ENCODE assay signal across 1 cellular context in the genomic region with DNA sequence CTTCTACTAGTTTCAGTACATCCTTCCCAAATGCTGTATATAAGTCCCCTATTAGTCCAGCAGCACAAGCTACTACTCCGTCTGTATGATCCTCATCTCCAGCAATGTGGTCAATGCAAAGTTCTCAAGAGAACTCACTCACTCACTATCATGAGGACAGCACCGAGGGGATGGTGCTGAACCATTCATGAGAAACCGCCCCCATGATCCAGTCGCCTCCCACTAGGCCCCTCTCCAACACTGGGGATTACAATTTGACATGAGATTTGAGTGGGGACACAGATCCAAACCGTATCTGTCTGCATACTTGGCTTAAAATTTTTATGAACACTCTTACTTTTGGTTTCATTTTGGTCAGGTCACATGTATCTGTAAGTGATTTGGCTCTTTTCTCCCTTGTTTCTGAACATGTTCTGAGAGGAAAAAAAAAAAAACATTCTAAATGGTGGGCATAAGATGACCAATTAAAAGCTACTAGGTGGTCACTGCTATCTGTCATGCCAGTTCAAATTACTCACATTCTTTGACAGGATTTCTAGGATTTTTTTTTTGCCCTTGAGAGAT.
A peak's percentile ranks its signal among the peaks of the same experiment; 100 is the strongest.
TF ChIP-seq lines count a peak whose summit lies in the region.

No MANE protein-coding gene starts in this region.

TF ChIP-seq in K562, 482 proteins besides CTCF, POLR2A, EP300 and RAD21 (continued from another document):
- TF ChIP-seq, protein P1, sequence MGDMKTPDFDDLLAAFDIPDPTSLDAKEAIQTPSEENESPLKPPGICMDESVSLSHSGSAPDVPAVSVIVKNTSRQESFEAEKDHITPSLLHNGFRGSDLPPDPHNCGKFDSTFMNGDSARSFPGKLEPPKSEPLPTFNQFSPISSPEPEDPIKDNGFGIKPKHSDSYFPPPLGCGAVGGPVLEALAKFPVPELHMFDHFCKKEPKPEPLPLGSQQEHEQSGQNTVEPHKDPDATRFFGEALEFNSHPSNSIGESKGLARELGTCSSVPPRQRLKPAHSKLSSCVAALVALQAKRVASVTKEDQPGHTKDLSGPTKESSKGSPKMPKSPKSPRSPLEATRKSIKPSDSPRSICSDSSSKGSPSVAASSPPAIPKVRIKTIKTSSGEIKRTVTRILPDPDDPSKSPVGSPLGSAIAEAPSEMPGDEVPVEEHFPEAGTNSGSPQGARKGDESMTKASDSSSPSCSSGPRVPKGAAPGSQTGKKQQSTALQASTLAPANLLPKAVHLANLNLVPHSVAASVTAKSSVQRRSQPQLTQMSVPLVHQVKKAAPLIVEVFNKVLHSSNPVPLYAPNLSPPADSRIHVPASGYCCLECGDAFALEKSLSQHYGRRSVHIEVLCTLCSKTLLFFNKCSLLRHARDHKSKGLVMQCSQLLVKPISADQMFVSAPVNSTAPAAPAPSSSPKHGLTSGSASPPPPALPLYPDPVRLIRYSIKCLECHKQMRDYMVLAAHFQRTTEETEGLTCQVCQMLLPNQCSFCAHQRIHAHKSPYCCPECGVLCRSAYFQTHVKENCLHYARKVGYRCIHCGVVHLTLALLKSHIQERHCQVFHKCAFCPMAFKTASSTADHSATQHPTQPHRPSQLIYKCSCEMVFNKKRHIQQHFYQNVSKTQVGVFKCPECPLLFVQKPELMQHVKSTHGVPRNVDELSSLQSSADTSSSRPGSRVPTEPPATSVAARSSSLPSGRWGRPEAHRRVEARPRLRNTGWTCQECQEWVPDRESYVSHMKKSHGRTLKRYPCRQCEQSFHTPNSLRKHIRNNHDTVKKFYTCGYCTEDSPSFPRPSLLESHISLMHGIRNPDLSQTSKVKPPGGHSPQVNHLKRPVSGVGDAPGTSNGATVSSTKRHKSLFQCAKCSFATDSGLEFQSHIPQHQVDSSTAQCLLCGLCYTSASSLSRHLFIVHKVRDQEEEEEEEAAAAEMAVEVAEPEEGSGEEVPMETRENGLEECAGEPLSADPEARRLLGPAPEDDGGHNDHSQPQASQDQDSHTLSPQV (IDR thresholded peaks at IDR 0.05) = no peak
- TF ChIP-seq, protein P2, sequence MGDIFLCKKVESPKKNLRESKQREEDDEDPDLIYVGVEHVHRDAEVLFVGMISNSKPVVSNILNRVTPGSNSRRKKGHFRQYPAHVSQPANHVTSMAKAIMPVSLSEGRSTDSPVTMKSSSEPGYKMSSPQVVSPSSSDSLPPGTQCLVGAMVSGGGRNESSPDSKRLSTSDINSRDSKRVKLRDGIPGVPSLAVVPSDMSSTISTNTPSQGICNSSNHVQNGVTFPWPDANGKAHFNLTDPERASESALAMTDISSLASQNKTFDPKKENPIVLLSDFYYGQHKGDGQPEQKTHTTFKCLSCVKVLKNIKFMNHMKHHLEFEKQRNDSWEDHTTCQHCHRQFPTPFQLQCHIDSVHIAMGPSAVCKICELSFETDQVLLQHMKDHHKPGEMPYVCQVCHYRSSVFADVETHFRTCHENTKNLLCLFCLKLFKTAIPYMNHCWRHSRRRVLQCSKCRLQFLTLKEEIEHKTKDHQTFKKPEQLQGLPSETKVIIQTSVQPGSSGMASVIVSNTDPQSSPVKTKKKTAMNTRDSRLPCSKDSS (IDR thresholded peaks at IDR 0.05; ENCODE audit: low read depth, partially characterized antibody) = no peak
- TF ChIP-seq PTBP1 (IDR thresholded peaks at IDR 0.05; ENCODE audit: low read depth, low read length) (no peak), RBM34 (IDR thresholded peaks at IDR 0.05; ENCODE audit: borderline replicate concordance, insufficient read depth, low read length) (no peak), L3MBTL2 (IDR thresholded peaks at IDR 0.05) (0 out of 2 replicates have a peak, but pooled peaks have one; percentile 25), ZNF766 (CRISPR knock-in tag; conservative IDR thresholded peaks at IDR 0.05) (no peak), RBM14 (IDR thresholded peaks at IDR 0.05; ENCODE audit: borderline replicate concordance, insufficient read depth, low read depth, low read length) (no peak), GATAD2A (IDR thresholded peaks at IDR 0.05) (no peak; the same call in 1 of the 2 replicates), ZFX (CRISPR knock-in tag; IDR thresholded peaks at IDR 0.05) (no peak), GTF2F1 (IDR thresholded peaks at IDR 0.05; ENCODE audit: low read depth, low read length) (no peak), ELF4 (CRISPR knock-in tag; IDR thresholded peaks at IDR 0.05) (no peak)
- TF ChIP-seq, protein P3, sequence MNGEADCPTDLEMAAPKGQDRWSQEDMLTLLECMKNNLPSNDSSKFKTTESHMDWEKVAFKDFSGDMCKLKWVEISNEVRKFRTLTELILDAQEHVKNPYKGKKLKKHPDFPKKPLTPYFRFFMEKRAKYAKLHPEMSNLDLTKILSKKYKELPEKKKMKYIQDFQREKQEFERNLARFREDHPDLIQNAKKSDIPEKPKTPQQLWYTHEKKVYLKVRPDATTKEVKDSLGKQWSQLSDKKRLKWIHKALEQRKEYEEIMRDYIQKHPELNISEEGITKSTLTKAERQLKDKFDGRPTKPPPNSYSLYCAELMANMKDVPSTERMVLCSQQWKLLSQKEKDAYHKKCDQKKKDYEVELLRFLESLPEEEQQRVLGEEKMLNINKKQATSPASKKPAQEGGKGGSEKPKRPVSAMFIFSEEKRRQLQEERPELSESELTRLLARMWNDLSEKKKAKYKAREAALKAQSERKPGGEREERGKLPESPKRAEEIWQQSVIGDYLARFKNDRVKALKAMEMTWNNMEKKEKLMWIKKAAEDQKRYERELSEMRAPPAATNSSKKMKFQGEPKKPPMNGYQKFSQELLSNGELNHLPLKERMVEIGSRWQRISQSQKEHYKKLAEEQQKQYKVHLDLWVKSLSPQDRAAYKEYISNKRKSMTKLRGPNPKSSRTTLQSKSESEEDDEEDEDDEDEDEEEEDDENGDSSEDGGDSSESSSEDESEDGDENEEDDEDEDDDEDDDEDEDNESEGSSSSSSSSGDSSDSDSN (IDR thresholded peaks at IDR 0.05; ENCODE audit: borderline replicate concordance in 1 of 2, low read depth in 2 of 2, low read length in 2 of 2) = no peak
- TF ChIP-seq, protein P4, sequence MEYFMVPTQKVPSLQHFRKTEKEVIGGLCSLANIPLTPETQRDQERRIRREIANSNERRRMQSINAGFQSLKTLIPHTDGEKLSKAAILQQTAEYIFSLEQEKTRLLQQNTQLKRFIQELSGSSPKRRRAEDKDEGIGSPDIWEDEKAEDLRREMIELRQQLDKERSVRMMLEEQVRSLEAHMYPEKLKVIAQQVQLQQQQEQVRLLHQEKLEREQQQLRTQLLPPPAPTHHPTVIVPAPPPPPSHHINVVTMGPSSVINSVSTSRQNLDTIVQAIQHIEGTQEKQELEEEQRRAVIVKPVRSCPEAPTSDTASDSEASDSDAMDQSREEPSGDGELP (CRISPR knock-in tag; IDR thresholded peaks at IDR 0.05; ENCODE audit: borderline replicate concordance) = no peak
- TF ChIP-seq, protein P5, sequence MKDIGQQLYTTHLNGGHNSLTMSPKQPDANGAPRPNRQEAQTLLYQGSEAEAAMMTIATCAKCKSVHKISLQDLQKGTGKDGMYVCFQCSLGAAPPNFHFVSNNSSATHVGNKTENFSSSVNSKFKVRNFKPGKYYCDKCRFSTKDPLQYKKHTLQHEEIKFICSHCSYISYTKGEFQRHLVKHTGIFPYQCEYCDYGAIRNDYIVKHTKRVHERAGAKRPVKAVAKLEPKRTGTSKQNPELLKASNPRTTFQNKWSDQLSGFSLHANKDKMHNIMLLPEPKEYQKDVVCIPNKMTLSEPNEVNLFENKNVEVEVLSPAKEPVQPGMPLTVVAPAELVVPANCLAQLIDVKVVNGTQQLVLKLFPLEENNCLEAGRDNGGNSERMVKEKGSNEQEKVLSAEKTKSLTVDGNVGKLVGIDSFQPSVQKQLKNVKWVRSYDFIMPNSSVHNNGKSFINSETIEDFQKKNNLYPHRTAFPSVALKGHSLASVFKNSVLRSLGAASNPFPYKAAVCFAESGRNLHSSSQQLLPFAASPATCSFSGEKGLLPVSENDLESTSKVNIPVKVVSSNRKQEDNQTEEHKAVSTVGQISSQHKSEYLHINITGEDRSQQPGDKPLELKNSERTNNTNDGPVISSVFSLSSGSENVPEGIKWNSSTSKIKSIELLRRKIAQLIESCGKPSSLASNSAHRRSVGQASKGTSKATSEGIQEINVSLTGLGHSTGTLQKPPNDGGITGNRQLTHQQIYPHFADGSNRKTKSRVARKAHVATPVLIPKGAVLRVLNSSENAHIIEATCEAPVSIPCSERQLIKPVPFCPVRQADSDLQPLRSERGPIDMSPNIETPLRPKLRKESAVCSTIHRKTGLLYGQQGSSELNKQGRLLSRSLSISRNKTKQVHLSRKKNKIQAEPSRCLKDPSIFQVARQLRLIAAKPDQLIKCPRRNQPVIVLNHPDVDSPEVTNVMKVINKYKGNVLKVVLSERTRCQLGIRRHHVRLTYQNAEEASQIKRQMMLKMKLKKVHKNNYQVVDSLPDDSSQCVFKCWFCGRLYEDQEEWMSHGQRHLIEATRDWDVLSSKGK (CRISPR knock-in tag; IDR thresholded peaks at IDR 0.05) = no peak
- TF ChIP-seq, protein P6, sequence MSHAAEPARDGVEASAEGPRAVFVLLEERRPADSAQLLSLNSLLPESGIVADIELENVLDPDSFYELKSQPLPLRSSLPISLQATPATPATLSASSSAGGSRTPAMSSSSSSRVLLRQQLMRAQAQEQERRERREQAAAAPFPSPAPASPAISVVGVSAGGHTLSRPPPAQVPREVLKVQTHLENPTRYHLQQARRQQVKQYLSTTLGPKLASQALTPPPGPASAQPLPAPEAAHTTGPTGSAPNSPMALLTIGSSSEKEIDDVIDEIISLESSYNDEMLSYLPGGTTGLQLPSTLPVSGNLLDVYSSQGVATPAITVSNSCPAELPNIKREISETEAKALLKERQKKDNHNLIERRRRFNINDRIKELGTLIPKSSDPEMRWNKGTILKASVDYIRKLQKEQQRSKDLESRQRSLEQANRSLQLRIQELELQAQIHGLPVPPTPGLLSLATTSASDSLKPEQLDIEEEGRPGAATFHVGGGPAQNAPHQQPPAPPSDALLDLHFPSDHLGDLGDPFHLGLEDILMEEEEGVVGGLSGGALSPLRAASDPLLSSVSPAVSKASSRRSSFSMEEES (CRISPR knock-in tag; IDR thresholded peaks at IDR 0.05) = no peak
- TF ChIP-seq, protein P7, sequence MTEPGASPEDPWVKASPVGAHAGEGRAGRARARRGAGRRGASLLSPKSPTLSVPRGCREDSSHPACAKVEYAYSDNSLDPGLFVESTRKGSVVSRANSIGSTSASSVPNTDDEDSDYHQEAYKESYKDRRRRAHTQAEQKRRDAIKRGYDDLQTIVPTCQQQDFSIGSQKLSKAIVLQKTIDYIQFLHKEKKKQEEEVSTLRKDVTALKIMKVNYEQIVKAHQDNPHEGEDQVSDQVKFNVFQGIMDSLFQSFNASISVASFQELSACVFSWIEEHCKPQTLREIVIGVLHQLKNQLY (CRISPR knock-in tag; conservative IDR thresholded peaks at IDR 0.05) = no peak
- TF ChIP-seq, protein P8, sequence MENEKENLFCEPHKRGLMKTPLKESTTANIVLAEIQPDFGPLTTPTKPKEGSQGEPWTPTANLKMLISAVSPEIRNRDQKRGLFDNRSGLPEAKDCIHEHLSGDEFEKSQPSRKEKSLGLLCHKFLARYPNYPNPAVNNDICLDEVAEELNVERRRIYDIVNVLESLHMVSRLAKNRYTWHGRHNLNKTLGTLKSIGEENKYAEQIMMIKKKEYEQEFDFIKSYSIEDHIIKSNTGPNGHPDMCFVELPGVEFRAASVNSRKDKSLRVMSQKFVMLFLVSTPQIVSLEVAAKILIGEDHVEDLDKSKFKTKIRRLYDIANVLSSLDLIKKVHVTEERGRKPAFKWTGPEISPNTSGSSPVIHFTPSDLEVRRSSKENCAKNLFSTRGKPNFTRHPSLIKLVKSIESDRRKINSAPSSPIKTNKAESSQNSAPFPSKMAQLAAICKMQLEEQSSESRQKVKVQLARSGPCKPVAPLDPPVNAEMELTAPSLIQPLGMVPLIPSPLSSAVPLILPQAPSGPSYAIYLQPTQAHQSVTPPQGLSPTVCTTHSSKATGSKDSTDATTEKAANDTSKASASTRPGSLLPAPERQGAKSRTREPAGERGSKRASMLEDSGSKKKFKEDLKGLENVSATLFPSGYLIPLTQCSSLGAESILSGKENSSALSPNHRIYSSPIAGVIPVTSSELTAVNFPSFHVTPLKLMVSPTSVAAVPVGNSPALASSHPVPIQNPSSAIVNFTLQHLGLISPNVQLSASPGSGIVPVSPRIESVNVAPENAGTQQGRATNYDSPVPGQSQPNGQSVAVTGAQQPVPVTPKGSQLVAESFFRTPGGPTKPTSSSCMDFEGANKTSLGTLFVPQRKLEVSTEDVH (IDR thresholded peaks at IDR 0.05; ENCODE audit: low read depth, partially characterized antibody) = no peak
- TF ChIP-seq, protein P9, sequence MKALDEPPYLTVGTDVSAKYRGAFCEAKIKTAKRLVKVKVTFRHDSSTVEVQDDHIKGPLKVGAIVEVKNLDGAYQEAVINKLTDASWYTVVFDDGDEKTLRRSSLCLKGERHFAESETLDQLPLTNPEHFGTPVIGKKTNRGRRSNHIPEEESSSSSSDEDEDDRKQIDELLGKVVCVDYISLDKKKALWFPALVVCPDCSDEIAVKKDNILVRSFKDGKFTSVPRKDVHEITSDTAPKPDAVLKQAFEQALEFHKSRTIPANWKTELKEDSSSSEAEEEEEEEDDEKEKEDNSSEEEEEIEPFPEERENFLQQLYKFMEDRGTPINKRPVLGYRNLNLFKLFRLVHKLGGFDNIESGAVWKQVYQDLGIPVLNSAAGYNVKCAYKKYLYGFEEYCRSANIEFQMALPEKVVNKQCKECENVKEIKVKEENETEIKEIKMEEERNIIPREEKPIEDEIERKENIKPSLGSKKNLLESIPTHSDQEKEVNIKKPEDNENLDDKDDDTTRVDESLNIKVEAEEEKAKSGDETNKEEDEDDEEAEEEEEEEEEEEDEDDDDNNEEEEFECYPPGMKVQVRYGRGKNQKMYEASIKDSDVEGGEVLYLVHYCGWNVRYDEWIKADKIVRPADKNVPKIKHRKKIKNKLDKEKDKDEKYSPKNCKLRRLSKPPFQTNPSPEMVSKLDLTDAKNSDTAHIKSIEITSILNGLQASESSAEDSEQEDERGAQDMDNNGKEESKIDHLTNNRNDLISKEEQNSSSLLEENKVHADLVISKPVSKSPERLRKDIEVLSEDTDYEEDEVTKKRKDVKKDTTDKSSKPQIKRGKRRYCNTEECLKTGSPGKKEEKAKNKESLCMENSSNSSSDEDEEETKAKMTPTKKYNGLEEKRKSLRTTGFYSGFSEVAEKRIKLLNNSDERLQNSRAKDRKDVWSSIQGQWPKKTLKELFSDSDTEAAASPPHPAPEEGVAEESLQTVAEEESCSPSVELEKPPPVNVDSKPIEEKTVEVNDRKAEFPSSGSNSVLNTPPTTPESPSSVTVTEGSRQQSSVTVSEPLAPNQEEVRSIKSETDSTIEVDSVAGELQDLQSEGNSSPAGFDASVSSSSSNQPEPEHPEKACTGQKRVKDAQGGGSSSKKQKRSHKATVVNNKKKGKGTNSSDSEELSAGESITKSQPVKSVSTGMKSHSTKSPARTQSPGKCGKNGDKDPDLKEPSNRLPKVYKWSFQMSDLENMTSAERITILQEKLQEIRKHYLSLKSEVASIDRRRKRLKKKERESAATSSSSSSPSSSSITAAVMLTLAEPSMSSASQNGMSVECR (CRISPR knock-in tag; IDR thresholded peaks at IDR 0.05) = no peak
- TF ChIP-seq, protein P10, sequence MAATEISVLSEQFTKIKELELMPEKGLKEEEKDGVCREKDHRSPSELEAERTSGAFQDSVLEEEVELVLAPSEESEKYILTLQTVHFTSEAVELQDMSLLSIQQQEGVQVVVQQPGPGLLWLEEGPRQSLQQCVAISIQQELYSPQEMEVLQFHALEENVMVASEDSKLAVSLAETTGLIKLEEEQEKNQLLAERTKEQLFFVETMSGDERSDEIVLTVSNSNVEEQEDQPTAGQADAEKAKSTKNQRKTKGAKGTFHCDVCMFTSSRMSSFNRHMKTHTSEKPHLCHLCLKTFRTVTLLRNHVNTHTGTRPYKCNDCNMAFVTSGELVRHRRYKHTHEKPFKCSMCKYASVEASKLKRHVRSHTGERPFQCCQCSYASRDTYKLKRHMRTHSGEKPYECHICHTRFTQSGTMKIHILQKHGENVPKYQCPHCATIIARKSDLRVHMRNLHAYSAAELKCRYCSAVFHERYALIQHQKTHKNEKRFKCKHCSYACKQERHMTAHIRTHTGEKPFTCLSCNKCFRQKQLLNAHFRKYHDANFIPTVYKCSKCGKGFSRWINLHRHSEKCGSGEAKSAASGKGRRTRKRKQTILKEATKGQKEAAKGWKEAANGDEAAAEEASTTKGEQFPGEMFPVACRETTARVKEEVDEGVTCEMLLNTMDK (IDR thresholded peaks at IDR 0.05; ENCODE audit: borderline replicate concordance, insufficient read depth, low read depth, low read length, poor library complexity, severe bottlenecking) = no peak
